1 cellular context compared by ENCODE assay signal in genomic region chr6:37103169-37104039, GRCh38.
TF ChIP-seq lines count a peak whose summit lies in the region.

No MANE protein-coding gene starts in this region.

TF ChIP-seq in K562, 482 proteins besides CTCF, POLR2A, EP300 and RAD21 (continued from another document and continues in another):
- TF ChIP-seq VEZF1 (CRISPR knock-in tag; IDR thresholded peaks at IDR 0.05) = no peak; the same call in 1 of the 2 replicates
- TF ChIP-seq SP2 (IDR thresholded peaks at IDR 0.05; ENCODE audit: extremely low read depth, low read depth, low read length, poor library complexity, severe bottlenecking) = no peak
- TF ChIP-seq ZNF668 (CRISPR knock-in tag; IDR thresholded peaks at IDR 0.05) = no peak
- no peak for TF ChIP-seq U2AF2 (optimal IDR thresholded peaks at IDR 0.05; ENCODE audit: low read depth, low read length)
- no peak for TF ChIP-seq ZNF140 (CRISPR knock-in tag; IDR thresholded peaks at IDR 0.05)
- peak; percentile 49 for TF ChIP-seq L3MBTL2 (IDR thresholded peaks at IDR 0.05)
- no peak for TF ChIP-seq HNRNPLL (IDR thresholded peaks at IDR 0.05; ENCODE audit: low read depth, low read length, poor library complexity, severe bottlenecking)
- TF ChIP-seq ETS1 (conservative IDR thresholded peaks at IDR 0.05; ENCODE audit: control insufficient read depth, low read depth, low read length) = peak; percentile 91
- peak; percentile 73 for TF ChIP-seq TCF7 (IDR thresholded peaks at IDR 0.05; ENCODE audit: borderline replicate concordance)
- peak; percentile 61; the same call in 1 of the 2 replicates for TF ChIP-seq HSF4 (CRISPR knock-in tag; IDR thresholded peaks at IDR 0.05; ENCODE audit: borderline replicate concordance)
- TF ChIP-seq REST (CRISPR knock-in tag; IDR thresholded peaks at IDR 0.05; ENCODE audit: low read depth) = no peak
- peak; percentile 98 for TF ChIP-seq DPF2 (IDR thresholded peaks at IDR 0.05)
- TF ChIP-seq RBBP5 (IDR thresholded peaks at IDR 0.05; ENCODE audit: borderline replicate concordance, insufficient read depth, low read length, poor library complexity, severe bottlenecking) = peak; percentile 38
- peak; percentile 97 for TF ChIP-seq SMARCC2 (IDR thresholded peaks at IDR 0.05; ENCODE audit: low read depth)
- TF ChIP-seq ETV6 (IDR thresholded peaks at IDR 0.05; ENCODE audit: borderline replicate concordance in 1 of 2, low read depth in 2 of 2, low read length in 1 of 2) = no peak
- TF ChIP-seq ETV6 (CRISPR knock-in tag; IDR thresholded peaks at IDR 0.05; ENCODE audit: borderline replicate concordance) = no peak
- TF ChIP-seq NEUROD1 (IDR thresholded peaks at IDR 0.05; ENCODE audit: borderline replicate concordance, low read depth, low read length, partially characterized antibody) = peak; percentile 86
- peak; percentile 96; the same call in 1 of the 2 replicates for TF ChIP-seq KAT7 (CRISPR knock-in tag; IDR thresholded peaks at IDR 0.05; ENCODE audit: borderline replicate concordance)
- peak; percentile 96 for TF ChIP-seq TARDBP (IDR thresholded peaks at IDR 0.05)
- no peak for TF ChIP-seq HDAC6 (IDR thresholded peaks at IDR 0.05; ENCODE audit: low read depth, low read length)
- peak; percentile 67; the same call in 1 of the 2 replicates for TF ChIP-seq ATF3 (IDR thresholded peaks at IDR 0.05)
- TF ChIP-seq ATF3 (CRISPR knock-in tag; conservative IDR thresholded peaks at IDR 0.05) = no peak
- peak; percentile 65 for TF ChIP-seq NR2C1 (IDR thresholded peaks at IDR 0.05)
- peak; percentile 80 for TF ChIP-seq NR2C1 (tag; IDR thresholded peaks at IDR 0.05)
- no peak for TF ChIP-seq ZNF121 (CRISPR knock-in tag; conservative IDR thresholded peaks at IDR 0.05)
- TF ChIP-seq ZNF274 (IDR thresholded peaks at IDR 0.05; ENCODE audit: borderline replicate concordance, low read depth, low read length) = peak; percentile 53; the same call in 1 of the 2 replicates
- no peak for TF ChIP-seq ATF2 (CRISPR knock-in tag; IDR thresholded peaks at IDR 0.05)
- 0 out of 4 replicates have a peak, but pooled peaks of 1 of the 2 experiments have one; percentile 67 for TF ChIP-seq BCLAF1 (IDR thresholded peaks at IDR 0.05; ENCODE audit: borderline replicate concordance in 1 of 2, control insufficient read depth in 1 of 2, low read depth in 2 of 2, low read length in 1 of 2)
- no peak for TF ChIP-seq FIP1L1 (IDR thresholded peaks at IDR 0.05; ENCODE audit: low read depth, low read length, poor library complexity, severe bottlenecking)
- TF ChIP-seq LEF1 (IDR thresholded peaks at IDR 0.05) = peak; percentile 96
- no peak for TF ChIP-seq THRB (CRISPR knock-in tag; conservative IDR thresholded peaks at IDR 0.05)
- TF ChIP-seq E2F3 (CRISPR knock-in tag; IDR thresholded peaks at IDR 0.05) = 0 out of 2 replicates have a peak, but pooled peaks have one; percentile 52
- TF ChIP-seq C11orf30 (IDR thresholded peaks at IDR 0.05; ENCODE audit: low read depth) = peak; percentile 89
- no peak for TF ChIP-seq YY1 (IDR thresholded peaks at IDR 0.05; ENCODE audit: borderline replicate concordance in 1 of 3, control insufficient read depth in 1 of 3, extremely low read depth in 1 of 3, insufficient read depth in 3 of 3, insufficient read length in 1 of 3, insufficient replicate concordance in 2 of 3, low read depth in 1 of 3, low read length in 2 of 3)
- TF ChIP-seq CCNT2 (IDR thresholded peaks at IDR 0.05; ENCODE audit: borderline replicate concordance, extremely low read depth, insufficient read length, low read depth, low read length) = peak; percentile 98
- TF ChIP-seq MAFK (IDR thresholded peaks at IDR 0.05; ENCODE audit: low read length) = no peak; the same call in 1 of the 2 replicates
- TF ChIP-seq MTA3 (IDR thresholded peaks at IDR 0.05; ENCODE audit: borderline replicate concordance) = peak; percentile 89
- TF ChIP-seq CUX1 (CRISPR knock-in tag; IDR thresholded peaks at IDR 0.05) = peak; percentile 86; the same call in 1 of the 2 replicates
- no peak for TF ChIP-seq EZH2 (IDR thresholded peaks at IDR 0.05; ENCODE audit: borderline replicate concordance, low read depth, low read length)
- TF ChIP-seq SLC30A9 (CRISPR knock-in tag; IDR thresholded peaks at IDR 0.05) = no peak
- peak; percentile 99 for TF ChIP-seq FOXA1 (IDR thresholded peaks at IDR 0.05; ENCODE audit: borderline replicate concordance)
- peak; percentile 90 for TF ChIP-seq MTA1 (IDR thresholded peaks at IDR 0.05; ENCODE audit: borderline replicate concordance)
- TF ChIP-seq STAT5B (CRISPR knock-in tag; IDR thresholded peaks at IDR 0.05) = no peak
- no peak for TF ChIP-seq U2AF1 (optimal IDR thresholded peaks at IDR 0.05; ENCODE audit: low read depth, low read length)
- peak; percentile 64; the same call in 1 of the 2 replicates for TF ChIP-seq GATAD2A (IDR thresholded peaks at IDR 0.05)
